ENCODE assay signal across 2 cellular contexts in the genomic region with DNA sequence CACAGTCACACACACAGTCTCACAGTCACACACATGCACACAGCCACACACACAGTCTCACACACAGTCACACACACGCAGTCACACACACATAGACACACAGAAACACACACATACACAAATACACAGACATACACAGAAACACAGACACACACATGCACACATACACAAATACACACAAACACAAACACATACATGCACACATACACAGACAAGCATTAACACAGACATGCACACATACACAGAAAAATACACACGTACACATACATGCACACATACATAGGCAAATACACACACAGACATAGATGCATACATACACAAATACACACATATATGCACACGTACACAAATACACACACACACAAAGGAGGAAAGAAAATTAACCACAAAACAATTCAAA.
TF ChIP-seq lines count a peak whose summit lies in the region.

No MANE protein-coding gene starts in this region.

TF ChIP-seq in HepG2, 621 proteins besides CTCF, POLR2A, EP300 and RAD21:
- peak; percentile 20; the same call in 1 of the 2 replicates for TF ChIP-seq FOXA1 (IDR thresholded peaks at IDR 0.05)
- no peak for TF ChIP-seq FOXA1 (CRISPR knock-in tag; IDR thresholded peaks at IDR 0.05)
- TF ChIP-seq ZNF207 (IDR thresholded peaks at IDR 0.05; ENCODE audit: borderline replicate concordance) = peak; percentile 87; the same call in 1 of the 2 replicates
- no peak for TF ChIP-seq GABPA (IDR thresholded peaks at IDR 0.05; ENCODE audit: low read depth, low read length)
- no peak for TF ChIP-seq GABPA (CRISPR knock-in tag; IDR thresholded peaks at IDR 0.05; ENCODE audit: low read depth)
- no peak for TF ChIP-seq MED8 (CRISPR knock-in tag; IDR thresholded peaks at IDR 0.05; ENCODE audit: insufficient replicate concordance)
- 0 out of 2 replicates have a peak, but pooled peaks have one; percentile 63 for TF ChIP-seq PLRG1 (conservative IDR thresholded peaks at IDR 0.05)
- TF ChIP-seq PHB2 (IDR thresholded peaks at IDR 0.05; ENCODE audit: partially characterized antibody) = peak; percentile 31
- peak; percentile 59; the same call in 1 of the 2 replicates for TF ChIP-seq NBN (conservative IDR thresholded peaks at IDR 0.05)
- peak; percentile 27; the same call in 1 of the 2 replicates for TF ChIP-seq CREB1 (IDR thresholded peaks at IDR 0.05)
- TF ChIP-seq CREB1 (CRISPR knock-in tag; IDR thresholded peaks at IDR 0.05) = no peak

TF ChIP-seq in H1, 55 proteins besides CTCF, POLR2A, EP300 and RAD21:
- no peak for TF ChIP-seq POU5F1 (IDR thresholded peaks at IDR 0.05; ENCODE audit: low read depth, low read length)
- no peak for TF ChIP-seq KDM1A (IDR thresholded peaks at IDR 0.05; ENCODE audit: borderline replicate concordance, low read length)
- TF ChIP-seq SP1 (IDR thresholded peaks at IDR 0.05; ENCODE audit: low read depth, low read length) = no peak
- no peak for TF ChIP-seq MAFK (IDR thresholded peaks at IDR 0.05; ENCODE audit: low read depth, low read length)
- no peak for TF ChIP-seq E2F6 (IDR thresholded peaks at IDR 0.05)
- TF ChIP-seq BACH1 (IDR thresholded peaks at IDR 0.05; ENCODE audit: low read length) = no peak
- TF ChIP-seq SP4 (IDR thresholded peaks at IDR 0.05; ENCODE audit: low read length) = no peak
- TF ChIP-seq CREB1 (IDR thresholded peaks at IDR 0.05) = no peak
- TF ChIP-seq NANOG (IDR thresholded peaks at IDR 0.05; ENCODE audit: insufficient read depth, low read depth, low read length, poor library complexity, severe bottlenecking) = no peak
- no peak for TF ChIP-seq CHD1 (IDR thresholded peaks at IDR 0.05; ENCODE audit: low read depth, low read length)
